29 cellular contexts compared by ENCODE assay signal in genomic region chr12:61891632-61892031, GRCh38.
DNase-seq lines count a peak whose midpoint lies in the region; ATAC-seq and TF ChIP-seq lines count a peak whose summit lies in the region.
"Had no signal": no experiment of that assay in that cellular context is flagged by ENCODE, and none has a peak within 500 bp of the region (broad histone marks: within the 10 kb centered on the region; RNA-seq: fewer than 3 reads in every experiment).

No MANE protein-coding gene starts in this region.

- peak overlapping the region in 1 of 2 donors; percentile 14 for H3K27ac ChIP-seq in thoracic aorta
- H3K27ac ChIP-seq: BLaER1, left ventricle myocardium inferior, right atrium auricular region, thyroid gland, VCaP had no signal

- H3K36me3 Mint-ChIP-seq in activated naive CD8-positive, alpha-beta T cell treated with anti-CD3 and anti-CD28 coated beads for 36 hours = no peaks in the 10 kb centered on the region
- H3K36me3 Mint-ChIP-seq: activated naive CD4-positive, alpha-beta T cell treated with anti-CD3 and anti-CD28 coated beads, Interleukin-2, amount 10 ng/mL, durations not matched to agents 7 days and 5 days had no signal

- H3K27me3 Mint-ChIP-seq in activated naive CD8-positive, alpha-beta T cell treated with anti-CD3 and anti-CD28 coated beads for 36 hours = peaks cover 6% of the 10 kb centered on the region
- H3K27me3 Mint-ChIP-seq: activated CD4-positive, alpha-beta T cell treated with anti-CD3 and anti-CD28 coated beads for 36 hours; activated naive CD4-positive, alpha-beta T cell treated with anti-CD3 and anti-CD28 coated beads, Interleukin-2, amount 10 ng/mL, durations not matched to agents 7 days and 5 days had no signal

- no peak overlapping the region for H3K27ac Mint-ChIP-seq in activated naive CD8-positive, alpha-beta T cell treated with anti-CD3 and anti-CD28 coated beads for 36 hours
- H3K27ac Mint-ChIP-seq: activated CD4-positive, alpha-beta T cell treated with anti-CD3 and anti-CD28 coated beads for 36 hours; activated CD8-positive, alpha-beta T cell treated with anti-CD3 and anti-CD28 coated beads for 36 hours; activated naive CD4-positive, alpha-beta T cell treated with anti-CD3 and anti-CD28 coated beads, Interleukin-2, amount 10 ng/mL, durations not matched to agents 7 days and 5 days; HFFc6; stimulated activated naive CD8-positive, alpha-beta T cell treated with anti-CD3 and anti-CD28 coated beads, Interleukin-15, amount 100 ng/mL, for 72 hours had no signal

- H3K4me1 Mint-ChIP-seq in activated naive CD8-positive, alpha-beta T cell treated with anti-CD3 and anti-CD28 coated beads for 36 hours = no peaks in the 10 kb centered on the region
- H3K4me1 Mint-ChIP-seq: activated CD4-positive, alpha-beta T cell treated with anti-CD3 and anti-CD28 coated beads for 36 hours; activated naive CD4-positive, alpha-beta T cell treated with anti-CD3 and anti-CD28 coated beads, Interleukin-2, amount 10 ng/mL, durations not matched to agents 7 days and 5 days; stimulated activated naive CD8-positive, alpha-beta T cell treated with anti-CD3 and anti-CD28 coated beads, Interleukin-15, amount 100 ng/mL, for 72 hours had no signal

- no peaks in the 10 kb centered on the region for H3K36me3 ChIP-seq in thoracic aorta
- H3K36me3 ChIP-seq: BLaER1, left ventricle myocardium inferior, right atrium auricular region, thyroid gland had no signal

- no peaks in the 10 kb centered on the region for H3K9me3 Mint-ChIP-seq in activated naive CD8-positive, alpha-beta T cell treated with anti-CD3 and anti-CD28 coated beads for 36 hours
- H3K9me3 Mint-ChIP-seq: activated CD8-positive, alpha-beta T cell treated with anti-CD3 and anti-CD28 coated beads for 36 hours; activated naive CD4-positive, alpha-beta T cell treated with anti-CD3 and anti-CD28 coated beads, Interleukin-2, amount 10 ng/mL, durations not matched to agents 7 days and 5 days had no signal

- H3K4me3 ChIP-seq in fibroblast of villous mesenchyme (ENCODE audit: low read depth, low read length) (no peak overlapping the region), thoracic aorta (peak overlapping the region; percentile 17)
- H3K4me3 ChIP-seq: BLaER1, left ventricle myocardium inferior, right atrium auricular region, thyroid gland had no signal

- peaks cover 0 to 6% of the 10 kb centered on the region in 2 donors for H3K4me1 ChIP-seq in thoracic aorta (ENCODE audit: control insufficient read depth in 1 of 2, low read depth in 2 of 2)
- H3K4me1 ChIP-seq: BLaER1, left ventricle myocardium inferior, right atrium auricular region, thyroid gland had no signal

- H3K9me3 ChIP-seq in thoracic aorta = no peaks in the 10 kb centered on the region
- H3K9me3 ChIP-seq: BLaER1, left ventricle myocardium inferior, right atrium auricular region, thyroid gland had no signal

- TF ChIP-seq CTCF in fibroblast of villous mesenchyme (IDR thresholded peaks at IDR 0.05; ENCODE audit: insufficient read depth, low read depth, low read length) (no peak), thoracic aorta (IDR thresholded peaks at IDR 0.05) (no peak)

- no peak for ATAC-seq in thoracic aorta (ENCODE audit: insufficient number of reproducible peaks, low FRiP score, low read depth)
- ATAC-seq: activated CD4-positive, alpha-beta T cell treated with anti-CD3 and anti-CD28 coated beads for 36 hours; activated CD8-positive, alpha-beta T cell treated with anti-CD3 and anti-CD28 coated beads for 36 hours; Panc1; stimulated activated naive CD8-positive, alpha-beta T cell treated with anti-CD3 and anti-CD28 coated beads, Interleukin-15, amount 100 ng/mL, for 72 hours had no signal

- H3K4me3 Mint-ChIP-seq in activated naive CD8-positive, alpha-beta T cell treated with anti-CD3 and anti-CD28 coated beads for 36 hours = no peak overlapping the region
- H3K4me3 Mint-ChIP-seq: activated CD4-positive, alpha-beta T cell treated with anti-CD3 and anti-CD28 coated beads for 36 hours; activated CD8-positive, alpha-beta T cell treated with anti-CD3 and anti-CD28 coated beads for 36 hours; activated naive CD4-positive, alpha-beta T cell treated with anti-CD3 and anti-CD28 coated beads, Interleukin-2, amount 10 ng/mL, durations not matched to agents 7 days and 5 days; HFFc6; stimulated activated naive CD8-positive, alpha-beta T cell treated with anti-CD3 and anti-CD28 coated beads, Interleukin-15, amount 100 ng/mL, for 72 hours had no signal

- peak; percentile 38 for DNase-seq in DMS53 treated with DMSO at 0.1 percent for 48 hours (lab: John Stamatoyannopoulos, UW; ENCODE audit: unreplicated experiment)
- DNase-seq in OCI-M1 (lab: John Stamatoyannopoulos, UW) = peak; percentile 34
- DNase-seq in fibroblast of villous mesenchyme (ENCODE audit: low read depth) = peak; percentile 28
- no peak for DNase-seq in thoracic aorta (ENCODE audit: low spot score)
- DNase-seq in AG20443 (ENCODE audit: low spot score) = no peak
- no peak for DNase-seq in activated naive CD8-positive, alpha-beta T cell treated with anti-CD3 and anti-CD28 coated beads for 36 hours
- no peak for DNase-seq in NOMO-1 (lab: John Stamatoyannopoulos, UW; ENCODE audit: unreplicated experiment in 2 of 2)
- DNase-seq: activated CD4-positive, alpha-beta T cell treated with anti-CD3 and anti-CD28 coated beads for 36 hours; activated CD8-positive, alpha-beta memory T cell treated with anti-CD3 and anti-CD28 coated beads, Interleukin-2, amount 50 U/mL, for 48 hours; activated CD8-positive, alpha-beta T cell treated with anti-CD3 and anti-CD28 coated beads for 36 hours; activated naive CD4-positive, alpha-beta T cell treated with anti-CD3 and anti-CD28 coated beads, Interleukin-2, amount 10 ng/mL, durations not matched to agents 7 days and 5 days; amniotic stem cell; DMS79 treated with DMSO at 0.1 percent for 48 hours; GDM1; GOT3; HFFc6; KG1; left ventricle myocardium inferior; NCI-H1417; NCI-H2029; NCI-H524; SIG-M5; stimulated activated CD4-positive, alpha-beta T cell treated with anti-CD3 and anti-CD28 coated beads, Interleukin-1b, Interleukin-23, amount 100 ng/mL, for 48 hours; stimulated activated naive CD8-positive, alpha-beta T cell treated with anti-CD3 and anti-CD28 coated beads, Interleukin-15, amount 100 ng/mL, for 72 hours; thyroid gland had no signal

- H3K27me3 ChIP-seq in thoracic aorta (replicated peaks; ENCODE audit: insufficient read depth) = no peaks in the 10 kb centered on the region
- H3K27me3 ChIP-seq: BLaER1, right atrium auricular region, thyroid gland had no signal

Comparison
In these comparisons a context has a peak if more than half of its experiments do, and no peak if none do; other contexts are left out.
1. DNase-seq: peak in DMS53 treated with DMSO at 0.1 percent for 48 hours (single experiment), OCI-M1 (single experiment) and fibroblast of villous mesenchyme (single experiment); none in thoracic aorta (single experiment), AG20443 (single experiment), activated naive CD8-positive, alpha-beta T cell treated with anti-CD3 and anti-CD28 coated beads for 36 hours (single experiment) and NOMO-1 (0 of 2).